ENCODE assay signal across 1 cellular context in the genomic region with DNA sequence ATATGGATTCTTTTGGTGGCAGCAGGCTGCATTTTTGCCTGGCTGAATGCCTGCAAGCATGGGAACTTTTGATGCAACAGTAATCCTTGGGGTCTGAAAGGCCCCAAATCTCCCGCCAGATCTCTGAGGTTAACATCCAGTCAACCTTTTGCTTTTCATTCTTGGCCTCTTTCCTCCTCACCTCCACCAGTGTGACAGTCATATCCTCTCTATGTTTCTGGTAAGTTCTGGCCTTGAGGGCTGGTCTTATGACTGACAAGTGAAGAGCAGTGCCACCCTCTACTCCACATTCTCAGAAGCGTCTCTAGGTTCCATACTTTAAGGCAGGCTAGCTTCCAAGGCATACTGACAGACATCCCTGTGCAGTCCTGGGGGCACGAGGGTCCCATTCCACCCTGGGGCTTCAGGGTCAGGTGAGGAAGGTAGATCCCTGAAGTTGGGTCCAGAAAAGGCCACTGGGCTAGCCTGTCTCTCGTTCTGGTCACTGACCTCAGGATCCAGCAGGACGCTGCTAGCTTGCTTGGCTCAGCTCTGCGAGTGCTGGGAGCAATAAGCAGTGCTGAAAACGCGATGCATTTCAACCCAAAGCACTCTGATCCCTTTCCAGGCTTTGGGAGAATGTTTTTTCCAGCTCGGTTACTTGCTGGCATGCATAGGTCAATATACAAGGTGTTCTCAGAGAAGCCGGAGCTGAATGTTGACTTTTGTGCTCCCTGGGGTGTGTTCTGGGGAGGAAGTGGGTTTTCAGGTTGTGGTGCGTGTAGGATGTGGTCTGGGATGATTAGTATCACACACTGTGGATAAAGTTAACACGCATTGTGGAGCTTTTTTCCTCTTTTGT.
TF ChIP-seq lines count a peak whose summit lies in the region.

No MANE protein-coding gene starts in this region.

TF ChIP-seq in WTC11, 78 proteins besides CTCF, POLR2A, EP300 and RAD21 (continued from another document):
- TF ChIP-seq CREM (CRISPR knock-in tag; IDR thresholded peaks at IDR 0.05) (no peak), RELA (CRISPR knock-in tag; IDR thresholded peaks at IDR 0.05; ENCODE audit: borderline replicate concordance) (no peak), RORB (CRISPR knock-in tag; IDR thresholded peaks at IDR 0.05) (no peak), FOXP1 (CRISPR knock-in tag; IDR thresholded peaks at IDR 0.05; ENCODE audit: borderline replicate concordance) (no peak)
- TF ChIP-seq, protein P1, sequence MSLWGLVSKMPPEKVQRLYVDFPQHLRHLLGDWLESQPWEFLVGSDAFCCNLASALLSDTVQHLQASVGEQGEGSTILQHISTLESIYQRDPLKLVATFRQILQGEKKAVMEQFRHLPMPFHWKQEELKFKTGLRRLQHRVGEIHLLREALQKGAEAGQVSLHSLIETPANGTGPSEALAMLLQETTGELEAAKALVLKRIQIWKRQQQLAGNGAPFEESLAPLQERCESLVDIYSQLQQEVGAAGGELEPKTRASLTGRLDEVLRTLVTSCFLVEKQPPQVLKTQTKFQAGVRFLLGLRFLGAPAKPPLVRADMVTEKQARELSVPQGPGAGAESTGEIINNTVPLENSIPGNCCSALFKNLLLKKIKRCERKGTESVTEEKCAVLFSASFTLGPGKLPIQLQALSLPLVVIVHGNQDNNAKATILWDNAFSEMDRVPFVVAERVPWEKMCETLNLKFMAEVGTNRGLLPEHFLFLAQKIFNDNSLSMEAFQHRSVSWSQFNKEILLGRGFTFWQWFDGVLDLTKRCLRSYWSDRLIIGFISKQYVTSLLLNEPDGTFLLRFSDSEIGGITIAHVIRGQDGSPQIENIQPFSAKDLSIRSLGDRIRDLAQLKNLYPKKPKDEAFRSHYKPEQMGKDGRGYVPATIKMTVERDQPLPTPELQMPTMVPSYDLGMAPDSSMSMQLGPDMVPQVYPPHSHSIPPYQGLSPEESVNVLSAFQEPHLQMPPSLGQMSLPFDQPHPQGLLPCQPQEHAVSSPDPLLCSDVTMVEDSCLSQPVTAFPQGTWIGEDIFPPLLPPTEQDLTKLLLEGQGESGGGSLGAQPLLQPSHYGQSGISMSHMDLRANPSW (CRISPR knock-in tag; conservative IDR thresholded peaks at IDR 0.05; ENCODE audit: low read depth): no peak
- TF ChIP-seq, protein P2, sequence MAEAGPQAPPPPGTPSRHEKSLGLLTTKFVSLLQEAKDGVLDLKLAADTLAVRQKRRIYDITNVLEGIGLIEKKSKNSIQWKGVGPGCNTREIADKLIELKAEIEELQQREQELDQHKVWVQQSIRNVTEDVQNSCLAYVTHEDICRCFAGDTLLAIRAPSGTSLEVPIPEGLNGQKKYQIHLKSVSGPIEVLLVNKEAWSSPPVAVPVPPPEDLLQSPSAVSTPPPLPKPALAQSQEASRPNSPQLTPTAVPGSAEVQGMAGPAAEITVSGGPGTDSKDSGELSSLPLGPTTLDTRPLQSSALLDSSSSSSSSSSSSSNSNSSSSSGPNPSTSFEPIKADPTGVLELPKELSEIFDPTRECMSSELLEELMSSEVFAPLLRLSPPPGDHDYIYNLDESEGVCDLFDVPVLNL (CRISPR knock-in tag; IDR thresholded peaks at IDR 0.05; ENCODE audit: borderline replicate concordance, low read depth): no peak
